Comparison of ENCODE assay signal across 13 cellular contexts in genomic region chr3:121979734-121980449, GRCh38.
DNase-seq lines count a peak whose midpoint lies in the region; ATAC-seq, FAIRE-seq and TF ChIP-seq lines count a peak whose summit lies in the region.
"Had no signal": no experiment of that assay in that cellular context is flagged by ENCODE, and none has a peak within 500 bp of the region (broad histone marks: within the 10 kb centered on the region; RNA-seq: fewer than 3 reads in every experiment).

No MANE protein-coding gene starts in this region.

- H3K36me3 ChIP-seq in DOHH2 (ENCODE audit: control insufficient read depth, low read length), result no peaks in the 10 kb centered on the region
- H3K36me3 ChIP-seq: neutrophil had no signal

- no peaks in the 10 kb centered on the region for H3K9me2 ChIP-seq in DOHH2 (replicated peaks; ENCODE audit: control insufficient read depth, low read length)
- H3K9me2 ChIP-seq: SK-N-SH had no signal

- FAIRE-seq in endometrium (lab: Jason Lieb, UNC), result peak; percentile 46
- FAIRE-seq: G401.6 had no signal

- H3K4me3 ChIP-seq in DOHH2 (ENCODE audit: low read length), result no peak overlapping the region

- H3K4me1 ChIP-seq in DOHH2 (ENCODE audit: control insufficient read depth, low read length), result peaks cover 29% of the 10 kb centered on the region

- no peaks in the 10 kb centered on the region for H3K79me2 ChIP-seq in DOHH2 (ENCODE audit: control insufficient read depth, low read length)

- ATAC-seq in GM21381 (IDR thresholded peaks at IDR 0.05; ENCODE audit: unreplicated experiment) (peak; percentile 80), HG03442 (IDR thresholded peaks at IDR 0.05; ENCODE audit: unreplicated experiment) (peak; percentile 52), HG02763 (IDR thresholded peaks at IDR 0.05; ENCODE audit: unreplicated experiment) (no peak)

- H3K27ac ChIP-seq in DOHH2 (ENCODE audit: low read depth, low read length), result no peak overlapping the region
- H3K27ac ChIP-seq: neutrophil had no signal

- peaks cover 20% of the 10 kb centered on the region; the same call in 1 of the 2 replicates for H3K9me3 ChIP-seq in DOHH2 (ENCODE audit: control insufficient read depth, insufficient read depth, low read length)
- H3K9me3 ChIP-seq: neutrophil had no signal

- no peaks in the 10 kb centered on the region for H3K27me3 ChIP-seq in DOHH2 (ENCODE audit: control insufficient read depth, low read length)
- H3K27me3 ChIP-seq: neutrophil had no signal

- no peaks in the 10 kb centered on the region for H4K20me1 ChIP-seq in DOHH2 (ENCODE audit: control insufficient read depth, insufficient read depth, low read depth, low read length)

- no peak for DNase-seq in RKO (ENCODE audit: low spot score)
- DNase-seq in OCI-M1 (lab: John Stamatoyannopoulos, UW), result no peak
- no peak for DNase-seq in GDM1 (lab: John Stamatoyannopoulos, UW)
- DNase-seq: activated naive CD4-positive, alpha-beta T cell treated with Interleukin-2 at 50 U/mL for 16 hours; NCI-H510A; SK-N-SH had no signal

- peak overlapping the region; percentile 15 for H3K4me2 ChIP-seq in DOHH2 (ENCODE audit: low read length)
- H3K4me2 ChIP-seq: SK-N-SH had no signal

- no peak for TF ChIP-seq CTCF in DOHH2 (IDR thresholded peaks at IDR 0.05; ENCODE audit: low read depth, low read length, poor library complexity, severe bottlenecking)

- no peaks in the 10 kb centered on the region for H3F3A ChIP-seq in DOHH2 (ENCODE audit: control insufficient read depth, insufficient read depth)
